Comparison of ENCODE assay signal across 9 cellular contexts in genomic region chr11:130160460-130161090, GRCh38. TPM values are rescaled to one million over a fixed set of nuclear protein-coding genes. Genes with fewer than 3 reads are reported as not detected.
DNase-seq lines count a peak whose midpoint lies in the region; ATAC-seq lines count a peak whose summit lies in the region.
"Had no signal": no experiment of that assay in that cellular context is flagged by ENCODE, and none has a peak within 500 bp of the region (broad histone marks: within the 10 kb centered on the region; RNA-seq: fewer than 3 reads in every experiment).

No MANE protein-coding gene starts in this region.

- no peak overlapping the region for H3K14ac ChIP-seq in trophoblast cell (ENCODE audit: low read length)

- peak overlapping the region; percentile 85 for H3K4me2 ChIP-seq in trophoblast cell (ENCODE audit: low read length)

- H2BK5ac ChIP-seq in trophoblast cell (ENCODE audit: low read depth, low read length, poor library complexity) = no peak overlapping the region

- H3K9ac ChIP-seq in trophoblast cell (ENCODE audit: low read length) = no peak overlapping the region

- H3K18ac ChIP-seq in trophoblast cell (ENCODE audit: low read length) = no peak overlapping the region

- no peak overlapping the region for H3K4ac ChIP-seq in trophoblast cell (ENCODE audit: low read depth, low read length)

- WGBS in trophoblast cell (ENCODE audit: extremely low coverage, insufficient coverage, insufficient read length) = no CpG with 5 or more reads among the region's 18 CpGs

- H3K27ac ChIP-seq in epithelial cell of prostate (peak overlapping the region; percentile 73), trophoblast cell (ENCODE audit: low read depth, low read length) (no peak overlapping the region)

- no peak overlapping the region for H2BK120ac ChIP-seq in trophoblast cell (ENCODE audit: insufficient read depth, low read length, poor library complexity)

- H3K9me3 ChIP-seq in trophoblast cell (ENCODE audit: insufficient read depth, low read depth, low read length) = peaks cover 2% of the 10 kb centered on the region

- no peaks in the 10 kb centered on the region for H3K36me3 ChIP-seq in trophoblast cell (ENCODE audit: control insufficient read depth in 1 of 2, insufficient read depth in 2 of 2, low read length in 2 of 2)

- no peak overlapping the region for H4K12ac ChIP-seq in trophoblast cell (ENCODE audit: low read depth, low read length)

- H3K27me3 ChIP-seq in trophoblast cell (ENCODE audit: insufficient read depth, low read length) = peaks cover 32% of the 10 kb centered on the region

- intact Hi-C loops in cardiac septum (cut with DNase I) = no loop called here

- no peak overlapping the region for H2AK5ac ChIP-seq in trophoblast cell (ENCODE audit: low read length)

- peak overlapping the region; percentile 83 for H2AFZ ChIP-seq in trophoblast cell (ENCODE audit: insufficient read depth, low read length, poor library complexity)

- peaks cover 7 to 18% of the 10 kb centered on the region in 2 experiments for H3K4me1 ChIP-seq in trophoblast cell (ENCODE audit: control insufficient read depth in 1 of 2, insufficient read depth in 2 of 2, low read length in 2 of 2)

- ATAC-seq in GM18870 (IDR thresholded peaks at IDR 0.05; ENCODE audit: unreplicated experiment) = no peak
- no peak for ATAC-seq in GM21529 (IDR thresholded peaks at IDR 0.05; ENCODE audit: unreplicated experiment)

- DNase-seq in HT-29 (ENCODE audit: low spot score) = peak; percentile 76
- DNase-seq in NOMO-1 treated with DMSO at 0.1 percent for 48 hours (lab: John Stamatoyannopoulos, UW; ENCODE audit: unreplicated experiment) = peak; percentile 35
- no peak for DNase-seq in epithelial cell of prostate (ENCODE audit: low read depth, low spot score)
- DNase-seq in trophoblast cell = no peak
- no peak for DNase-seq in cardiac septum (ENCODE audit: low spot score)
- DNase-seq: IMR-90 had no signal

- H2BK12ac ChIP-seq in trophoblast cell (ENCODE audit: low read length) = no peak overlapping the region

- no peak overlapping the region for H4K8ac ChIP-seq in trophoblast cell (ENCODE audit: low read depth, low read length)

- H3K79me1 ChIP-seq in trophoblast cell (ENCODE audit: low read length) = no peaks in the 10 kb centered on the region

- no peak overlapping the region for H3K23ac ChIP-seq in trophoblast cell (ENCODE audit: low read length)

- no peak overlapping the region for H3K4me3 ChIP-seq in trophoblast cell (ENCODE audit: low read depth, low read length)

- no peaks in the 10 kb centered on the region for H3K79me2 ChIP-seq in trophoblast cell (ENCODE audit: control insufficient read depth, insufficient read depth, low read length, poor library complexity)

- no peak overlapping the region for H4K91ac ChIP-seq in trophoblast cell (ENCODE audit: low read depth, low read length)

RNA-seq across cellular contexts. Expression of gene ST14, which starts 1.0 kb away (rescaled TPM):
- 543 and 609 TPM in 2 replicates for total RNA-seq in HT-29 (2014; rRNA removed; shearing (Covaris generic))
- 8.4 and 11.2 TPM in 2 replicates for polyA plus RNA-seq in trophoblast cell (2013)
- total RNA-seq in cardiac septum = 0.65 TPM
- total RNA-seq: endothelial cell of umbilical vein, IMR-90 had no signal
- polyA plus RNA-seq: IMR-90 had no signal

Comparison
In these comparisons a context has a peak if more than half of its experiments do, and no peak if none do; other contexts are left out.
1. DNase-seq: peak in HT-29 (single experiment) and NOMO-1 treated with DMSO at 0.1 percent for 48 hours (single experiment); none in epithelial cell of prostate (single experiment), trophoblast cell (0 of 2) and cardiac septum (single experiment).
2. RNA of gene ST14, which starts 1.0 kb away (total RNA-seq): 543 to 609 TPM in HT-29; 0.65 TPM in cardiac septum (single experiment); every median in the first group is over 100 times any median in the second.